11 cellular contexts compared by ENCODE assay signal in the genomic region with DNA sequence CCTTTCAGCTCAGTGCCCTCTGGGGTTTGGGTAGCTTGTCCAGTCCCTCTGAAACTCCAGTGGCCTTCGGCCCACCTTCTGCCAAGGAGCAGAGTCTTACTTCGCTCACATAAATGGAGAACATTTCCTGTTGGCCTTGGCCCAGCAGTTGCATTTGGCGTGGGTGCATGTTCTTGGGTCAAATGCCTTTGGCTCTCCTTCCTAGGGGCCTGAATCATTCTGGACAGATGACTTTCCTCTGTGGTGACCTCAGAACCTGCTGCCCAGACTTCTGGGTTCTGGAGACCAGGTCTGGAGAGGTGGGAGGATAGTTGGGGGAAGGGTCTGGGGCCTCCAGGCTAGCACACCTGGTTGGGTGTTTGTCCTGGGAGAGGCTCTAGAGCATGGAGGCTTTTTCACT. TPM values are rescaled to one million over a fixed set of nuclear protein-coding genes. Genes with fewer than 3 reads are reported as not detected.
DNase-seq lines count a peak whose midpoint lies in the region; ATAC-seq and TF ChIP-seq lines count a peak whose summit lies in the region.
"Had no signal": no experiment of that assay in that cellular context is flagged by ENCODE, and none has a peak within 500 bp of the region (broad histone marks: within the 10 kb centered on the region; RNA-seq: fewer than 3 reads in every experiment).

No MANE protein-coding gene starts in this region.

- peaks cover 41% of the 10 kb centered on the region for H3K4me1 Mint-ChIP-seq in memory B cell

- H3K9me3 ChIP-seq in right atrium auricular region (no peaks in the 10 kb centered on the region), aorta (ENCODE audit: control insufficient read depth, low read length) (no peaks in the 10 kb centered on the region)
- H3K9me3 ChIP-seq: right lobe of liver had no signal

- DNase-seq in right atrium auricular region (ENCODE audit: low spot score) (peak; percentile 60), left ventricle myocardium superior (no peak), astrocyte of the hippocampus (ENCODE audit: low read depth, low spot score) (peak; percentile 39), memory B cell (ENCODE audit: low spot score in 2 of 2) (no peak), aorta (peak; percentile 92 to 93), NCI-H446 treated with DMSO at 0.1 percent for 48 hours (lab: John Stamatoyannopoulos, UW) (no peak), SW480 (ENCODE audit: low spot score) (no peak), NCI-H345 (lab: John Stamatoyannopoulos, UW) (no peak)
- DNase-seq: right lobe of liver had no signal

- H3K27ac ChIP-seq in right atrium auricular region: no peak overlapping the region
- peak overlapping the region; percentile 84 to 92 for H3K27ac ChIP-seq in aorta (ENCODE audit: low read depth in 1 of 2, low read length in 2 of 2)
- H3K27ac ChIP-seq: right lobe of liver had no signal

- H3K4me3 Mint-ChIP-seq in memory B cell: no peak overlapping the region
- H3K4me3 Mint-ChIP-seq: activated naive CD4-positive, alpha-beta T cell treated with anti-CD3 and anti-CD28 coated beads, Interleukin-2, amount 50 U/mL, for 24 hours had no signal

- intact Hi-C loops in left ventricle myocardium superior (cut with micrococcal nuclease) (no loop called here), aorta (cut with DNase I) (no loop called here)

- no peak for TF ChIP-seq CTCF in right atrium auricular region (IDR thresholded peaks at IDR 0.05)

- no peaks in the 10 kb centered on the region for H3K27me3 Mint-ChIP-seq in memory B cell
- H3K27me3 Mint-ChIP-seq: activated naive CD4-positive, alpha-beta T cell treated with anti-CD3 and anti-CD28 coated beads, Interleukin-2, amount 50 U/mL, for 24 hours had no signal

- peak overlapping the region; percentile 60 for H3K27ac Mint-ChIP-seq in memory B cell
- H3K27ac Mint-ChIP-seq: activated naive CD4-positive, alpha-beta T cell treated with anti-CD3 and anti-CD28 coated beads, Interleukin-2, amount 50 U/mL, for 24 hours had no signal

- no peak overlapping the region for H3K4me3 ChIP-seq in right atrium auricular region
- no peak overlapping the region for H3K4me3 ChIP-seq in aorta (ENCODE audit: low read length in 2 of 2)
- H3K4me3 ChIP-seq: BLaER1 treated with 17β-estradiol and CSF1 and Interleukin-3, amounts not matched to agents 10 nM and 100 nM; right lobe of liver had no signal

- peaks cover 31% of the 10 kb centered on the region for H3K36me3 Mint-ChIP-seq in memory B cell

- H3K9me3 Mint-ChIP-seq in memory B cell: no peaks in the 10 kb centered on the region
- H3K9me3 Mint-ChIP-seq: activated naive CD4-positive, alpha-beta T cell treated with anti-CD3 and anti-CD28 coated beads, Interleukin-2, amount 50 U/mL, for 24 hours had no signal

- ATAC-seq in left ventricle myocardium superior (no peak), memory B cell (ENCODE audit: low read depth) (no peak), aorta (ENCODE audit: low FRiP score) (peak; percentile 76)

- no peaks in the 10 kb centered on the region for H3K36me3 ChIP-seq in right atrium auricular region
- H3K36me3 ChIP-seq in aorta (ENCODE audit: control insufficient read depth in 1 of 2, insufficient read depth in 2 of 2, low read length in 1 of 2): no peaks in the 10 kb centered on the region
- H3K36me3 ChIP-seq: right lobe of liver had no signal

- H3K27me3 ChIP-seq in right atrium auricular region (no peaks in the 10 kb centered on the region), aorta (ENCODE audit: control insufficient read depth in 1 of 2, insufficient read depth in 2 of 2, low read length in 1 of 2) (no peaks in the 10 kb centered on the region)
- H3K27me3 ChIP-seq: BLaER1 treated with 17β-estradiol and CSF1 and Interleukin-3, amounts not matched to agents 10 nM and 100 nM; right lobe of liver had no signal

- H3K4me1 ChIP-seq in right atrium auricular region: no peaks in the 10 kb centered on the region
- H3K4me1 ChIP-seq in aorta (ENCODE audit: control insufficient read depth in 1 of 2, insufficient read depth in 2 of 2, low read length in 2 of 2): peaks cover 0 to 3% of the 10 kb centered on the region in 2 donors
- H3K4me1 ChIP-seq: right lobe of liver had no signal

- WGBS in aorta, 2 donors: 0 to 5% methylated on average over 3 of the region's 3 CpGs

RNA-seq across cellular contexts. Expression of a gene that starts 29.3 kb away (rescaled TPM):
- total RNA-seq in right atrium auricular region: 1 to 10 TPM; 1.5 to 2.2 TPM
- 3.2 TPM for total RNA-seq in left ventricle myocardium superior
- 1 to 10 TPM; 4.9 to 5.4 TPM for total RNA-seq in aorta
- 1 to 10 TPM; 9.5 to 9.7 TPM for polyA plus RNA-seq in aorta

Comparison
In these comparisons a context has a peak if more than half of its experiments do, and no peak if none do; other contexts are left out.
1. DNase-seq: peak in right atrium auricular region (single experiment), astrocyte of the hippocampus (single experiment) and aorta (2 of 2); none in left ventricle myocardium superior (single experiment), memory B cell (0 of 2), NCI-H446 treated with DMSO at 0.1 percent for 48 hours (single experiment), SW480 (single experiment) and NCI-H345 (single experiment).
2. H3K27ac ChIP-seq: peak in aorta (2 of 2); none in right atrium auricular region (0 of 2).